In genomic region chr1:2343023-2343935, GRCh38 we compare ENCODE assay signal across 1 cellular context.
TF ChIP-seq lines count a peak whose summit lies in the region.

No MANE protein-coding gene starts in this region.

TF ChIP-seq in H1, 55 proteins besides CTCF, POLR2A, EP300 and RAD21 (continued from another document):
- TF ChIP-seq NANOG (IDR thresholded peaks at IDR 0.05; ENCODE audit: insufficient read depth, low read depth, low read length, poor library complexity, severe bottlenecking) (no peak), SP4 (IDR thresholded peaks at IDR 0.05; ENCODE audit: low read length) (no peak), KDM1A (IDR thresholded peaks at IDR 0.05; ENCODE audit: borderline replicate concordance, low read length) (no peak), KDM4A (IDR thresholded peaks at IDR 0.05; ENCODE audit: low read depth, low read length, severe bottlenecking) (no peak), CEBPB (IDR thresholded peaks at IDR 0.05; ENCODE audit: low read depth, low read length) (no peak), SRF (IDR thresholded peaks at IDR 0.05; ENCODE audit: low read depth, low read length) (no peak), SP1 (IDR thresholded peaks at IDR 0.05; ENCODE audit: low read depth, low read length) (no peak), TEAD4 (IDR thresholded peaks at IDR 0.05; ENCODE audit: low read depth, low read length) (no peak), CTBP2 (IDR thresholded peaks at IDR 0.05; ENCODE audit: borderline replicate concordance, insufficient read depth, insufficient read length, low read length) (no peak), GABPA (IDR thresholded peaks at IDR 0.05; ENCODE audit: borderline replicate concordance, insufficient read depth, low read length) (no peak), RNF2 (IDR thresholded peaks at IDR 0.05; ENCODE audit: borderline replicate concordance, low read depth, low read length, missing control alignments, poor library complexity, severe bottlenecking) (no peak), BACH1 (IDR thresholded peaks at IDR 0.05; ENCODE audit: low read length) (no peak), JUND (IDR thresholded peaks at IDR 0.05; ENCODE audit: low read length) (no peak), NRF1 (IDR thresholded peaks at IDR 0.05; ENCODE audit: low read depth, low read length) (no peak)
- TF ChIP-seq, protein P1, sequence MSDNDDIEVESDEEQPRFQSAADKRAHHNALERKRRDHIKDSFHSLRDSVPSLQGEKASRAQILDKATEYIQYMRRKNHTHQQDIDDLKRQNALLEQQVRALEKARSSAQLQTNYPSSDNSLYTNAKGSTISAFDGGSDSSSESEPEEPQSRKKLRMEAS (IDR thresholded peaks at IDR 0.05) = no peak
